In the genomic region with DNA sequence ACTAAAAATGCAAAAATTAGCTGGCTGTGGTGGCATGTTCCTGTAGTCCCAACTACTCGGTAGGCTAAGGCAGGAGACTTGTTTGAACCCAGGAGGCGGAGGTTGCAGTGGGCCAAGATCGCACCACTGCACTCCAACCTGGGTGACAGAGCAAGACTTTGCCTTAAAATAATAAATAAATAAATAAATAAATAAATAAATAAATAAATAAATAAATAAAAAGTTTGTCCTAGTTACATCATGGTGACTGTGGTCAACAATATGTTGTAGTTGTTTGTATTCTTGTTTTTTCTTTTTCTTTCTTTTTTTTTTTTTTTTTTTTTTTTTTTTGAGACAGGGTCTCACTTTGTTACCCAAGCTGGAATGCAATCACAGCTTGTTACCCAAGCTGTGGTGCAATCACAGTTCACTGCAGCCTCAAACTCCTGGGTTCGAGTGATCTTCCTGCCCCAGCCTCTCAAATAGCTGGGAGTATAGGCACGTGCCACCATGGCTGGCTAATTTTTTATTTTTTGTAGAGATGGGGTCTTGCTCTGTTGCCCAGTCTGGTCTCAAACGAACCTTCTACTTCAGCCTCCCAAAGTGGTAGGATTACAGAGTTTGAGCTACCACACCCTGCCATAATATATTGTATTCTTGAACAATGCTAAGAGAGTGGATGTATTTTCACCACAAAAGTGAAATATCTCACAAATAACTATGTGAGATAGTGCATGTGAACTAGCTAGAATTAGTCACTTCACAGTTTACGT, we compare ENCODE assay signal across 27 cellular contexts.
"Had no signal": no experiment of that assay in that cellular context is flagged by ENCODE, and none has a peak within 500 bp of the region (broad histone marks: within the 10 kb centered on the region; RNA-seq: fewer than 3 reads in every experiment).

No MANE protein-coding gene starts in this region.

- H3K4me3 ChIP-seq: heart left ventricle, left lung, lower lobe of right lung, neural progenitor cell, psoas muscle, right atrium auricular region, skin epidermis, testis, thyroid gland, upper lobe of right lung had no signal

- H3K36me3 ChIP-seq: right atrium auricular region, thyroid gland had no signal

- ATAC-seq: heart left ventricle; left colon; left lung; lower lobe of right lung; naive thymus-derived CD8-positive, alpha-beta T cell; psoas muscle; sciatic nerve; stimulated activated naive B cell treated with anti-CD40 and anti-IgM and Interleukin-4, amounts not matched to agents 10 μg/mL and 1 μg/mL and 100 μg/mL, for 72 hours; upper lobe of right lung had no signal

- H3K27me3 ChIP-seq: heart left ventricle, left lung, neural progenitor cell, neutrophil, right atrium auricular region, testis, thyroid gland, upper lobe of right lung had no signal

- DNase-seq: heart left ventricle; hypothalamus; immature natural killer cell; kidney; left colon; left lung; lower lobe of right lung; mammary epithelial cell; mesenchymal stem cell; naive thymus-derived CD8-positive, alpha-beta T cell; nephron progenitor cell; occipital lobe; psoas muscle; stimulated activated CD4-positive, alpha-beta T cell treated with anti-CD3 and anti-CD28 coated beads, Interleukin-12 subunit alpha, Interleukin-12 subunit beta, amount 100 ng/mL, for 4 hours; stimulated activated CD4-positive, alpha-beta T cell treated with anti-CD3 and anti-CD28 coated beads, Interleukin-15, amount 100 ng/mL, for 24 hours; stimulated activated CD4-positive, alpha-beta T cell treated with anti-CD3 and anti-CD28 coated beads, Interleukin-2, amount 100 ng/mL, for 24 hours; stimulated activated CD4-positive, alpha-beta T cell treated with anti-CD3 and anti-CD28 coated beads, Interleukin-4, amount 100 ng/mL, for 1 hour; stimulated activated naive B cell treated with anti-CD40 and anti-IgM and Interleukin-4, amounts not matched to agents 10 μg/mL and 1 μg/mL and 100 μg/mL, for 72 hours; testis; upper lobe of right lung had no signal

- H3K27ac ChIP-seq: heart left ventricle, left lung, lower lobe of right lung, neural progenitor cell, neutrophil, parathyroid adenoma, psoas muscle, right atrium auricular region, skin epidermis, testis, thyroid gland, upper lobe of right lung had no signal

- H3K4me1 ChIP-seq: left lung, lower lobe of right lung, neural progenitor cell, psoas muscle, right atrium auricular region, testis, upper lobe of right lung had no signal

- H3K9me3 ChIP-seq: heart left ventricle, left lung, lower lobe of right lung, neutrophil, psoas muscle, right atrium auricular region, testis, thyroid gland, upper lobe of right lung had no signal
